Comparison of ENCODE assay signal across 8 cellular contexts in genomic region chr6:3732345-3733141, GRCh38. TPM values are rescaled to one million over a fixed set of nuclear protein-coding genes. Genes with fewer than 3 reads are reported as not detected.
A peak's percentile ranks its signal among the peaks of the same experiment; 100 is the strongest.
DNase-seq lines count a peak whose midpoint lies in the region; ATAC-seq, FAIRE-seq and TF ChIP-seq lines count a peak whose summit lies in the region.

No MANE protein-coding gene starts in this region.

- FAIRE-seq in H54 (lab: Jason Lieb, UNC): no peak

- 26% methylated on average over 16 of the region's 16 CpGs for WGBS in liver

- H3K4me1 ChIP-seq in liver (ENCODE audit: control insufficient read depth in 4 of 4, insufficient read depth in 4 of 4, low read length in 3 of 4): peaks cover 0 to 12% (median 8%) of the 10 kb centered on the region in 4 donors

- ATAC-seq in HG02623 (IDR thresholded peaks at IDR 0.05; ENCODE audit: unreplicated experiment): no peak

- no peak overlapping the region for H3K27ac ChIP-seq in liver (ENCODE audit: low read depth in 1 of 2, low read length in 2 of 2)

- H3K9me3 ChIP-seq in liver (ENCODE audit: control insufficient read depth in 4 of 4, low read length in 3 of 4): no peaks in the 10 kb centered on the region

- no peaks in the 10 kb centered on the region for H3K27me3 ChIP-seq in liver (ENCODE audit: control insufficient read depth in 4 of 4, insufficient read depth in 4 of 4, low read length in 3 of 4)

- no peak overlapping the region for H3K9ac ChIP-seq in liver (ENCODE audit: low read depth in 1 of 2, low read length in 2 of 2)

- DNase-seq in Ammon's horn (ENCODE audit: low spot score): peak; percentile 88
- DNase-seq in H54 (ENCODE audit: insufficient read length, low spot score): peak; percentile 69
- peak; percentile 81 for DNase-seq in NCI-H226
- peak; percentile 49 to 56 for DNase-seq in activated CD4-positive, alpha-beta T cell treated with anti-CD3 and anti-CD28 coated beads for 24 hours (ENCODE audit: low read depth in 2 of 2)
- peak; percentile 25 to 39 for DNase-seq in cerebellar nuclear complex (lab: John Stamatoyannopoulos, UW)
- DNase-seq in stimulated activated CD4-positive, alpha-beta T cell treated with anti-CD3 and anti-CD28 coated beads, Interleukin-4, amount 100 ng/mL, for 4 hours: peak; percentile 47 to 65

- TF ChIP-seq RAD21 in liver (IDR thresholded peaks at IDR 0.05): peak; percentile 96 to 99

- no peak overlapping the region for H3K4me3 ChIP-seq in liver (ENCODE audit: low read depth in 1 of 3, low read length in 3 of 3)

- TF ChIP-seq CTCF in liver (IDR thresholded peaks at IDR 0.05; ENCODE audit: low read depth, low read length, missing input control): peak; percentile 80

- peaks cover 17 to 69% (median 55%) of the 10 kb centered on the region in 4 donors for H3K36me3 ChIP-seq in liver (ENCODE audit: control insufficient read depth in 4 of 4, insufficient read depth in 3 of 4, low read depth in 1 of 4, low read length in 3 of 4)

- TF ChIP-seq POLR2A in H54 (IDR thresholded peaks at IDR 0.05; ENCODE audit: low read depth, low read length): no peak

TF ChIP-seq in liver, 16 proteins besides CTCF, POLR2A, EP300 and RAD21:
- TF ChIP-seq, protein P1, sequence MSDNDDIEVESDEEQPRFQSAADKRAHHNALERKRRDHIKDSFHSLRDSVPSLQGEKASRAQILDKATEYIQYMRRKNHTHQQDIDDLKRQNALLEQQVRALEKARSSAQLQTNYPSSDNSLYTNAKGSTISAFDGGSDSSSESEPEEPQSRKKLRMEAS (IDR thresholded peaks at IDR 0.05): no peak
- TF ChIP-seq ZBTB33 (IDR thresholded peaks at IDR 0.05) (no peak), TAF1 (conservative IDR thresholded peaks at IDR 0.05) (no peak), RXRA (IDR thresholded peaks at IDR 0.05) (peak; percentile 71 to 88), REST (IDR thresholded peaks at IDR 0.05) (no peak), HNF4A (conservative IDR thresholded peaks at IDR 0.05) (peak in 1 of 2 donors; percentile 41), FOXA1 (IDR thresholded peaks at IDR 0.05) (no peak), FOXA2 (IDR thresholded peaks at IDR 0.05) (no peak), NR2F2 (IDR thresholded peaks at IDR 0.05) (no peak), JUND (IDR thresholded peaks at IDR 0.05) (no peak), ATF3 (IDR thresholded peaks at IDR 0.05) (no peak), HNF4G (IDR thresholded peaks at IDR 0.05) (no peak), SP1 (IDR thresholded peaks at IDR 0.05) (peak; percentile 31), EGR1 (IDR thresholded peaks at IDR 0.05; ENCODE audit: low read depth in 2 of 2) (no peak)

RNA-seq across cellular contexts. Expression of gene PXDC1, which starts 19.0 kb away (rescaled TPM):
- total RNA-seq in liver: 10 to 100 TPM; 24.1 to 86.4 TPM
- polyA plus RNA-seq in liver: 100 to 1,000 TPM in 1 of 2 donors, 10 to 100 TPM in 1; 68.8 to 106 TPM

Comparison
In these comparisons a context has a peak if more than half of its experiments do, and no peak if none do; other contexts are left out.
1. DNase-seq: peak in every context shown above with its lines; median percentile 88 in Ammon's horn; 81 in NCI-H226; 69 in H54; 56 in stimulated activated CD4-positive, alpha-beta T cell treated with anti-CD3 and anti-CD28 coated beads, Interleukin-4, amount 100 ng/mL, for 4 hours; 52 in activated CD4-positive, alpha-beta T cell treated with anti-CD3 and anti-CD28 coated beads for 24 hours; 32 in cerebellar nuclear complex.